Comparison of ENCODE assay signal across 10 cellular contexts in the genomic region with DNA sequence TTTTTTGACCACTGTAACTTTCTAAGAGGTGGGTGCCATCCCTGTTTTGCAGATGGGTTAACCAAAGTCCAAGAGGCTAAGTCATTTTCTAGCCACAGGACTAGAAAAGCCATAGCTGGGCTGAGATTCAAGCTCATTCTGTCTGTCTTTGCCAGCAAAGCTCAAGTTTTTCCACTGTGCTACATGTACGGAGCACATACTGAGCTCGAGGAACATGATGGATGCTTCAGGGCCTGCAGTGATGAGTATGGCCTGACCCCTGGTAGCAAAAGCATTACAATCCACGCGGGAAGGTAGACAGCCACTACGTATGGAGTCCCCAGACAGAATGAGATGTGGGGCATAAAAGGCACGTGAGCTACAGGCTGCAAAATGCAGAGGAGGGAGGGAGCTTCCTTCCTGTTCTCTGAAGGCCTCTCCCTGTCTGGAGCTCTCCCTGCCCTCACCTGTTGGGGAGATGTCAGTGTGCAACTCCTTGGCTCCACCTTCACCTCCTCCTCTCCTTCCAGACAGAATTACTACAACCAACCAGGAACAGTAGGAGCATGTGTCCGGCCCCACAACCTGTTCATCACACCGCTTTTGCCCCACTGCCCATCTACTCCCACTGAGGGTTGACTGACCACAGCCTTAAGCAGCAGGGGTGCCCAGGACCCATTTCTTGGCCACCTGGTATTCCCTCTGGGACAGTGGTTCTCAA. TPM values are rescaled to one million over a fixed set of nuclear protein-coding genes. Genes with fewer than 3 reads are reported as not detected.
A peak's percentile ranks its signal among the peaks of the same experiment; 100 is the strongest.
DNase-seq lines count a peak whose midpoint lies in the region; ATAC-seq and TF ChIP-seq lines count a peak whose summit lies in the region.
"Had no signal": no experiment of that assay in that cellular context is flagged by ENCODE, and none has a peak within 500 bp of the region (broad histone marks: within the 10 kb centered on the region; RNA-seq: fewer than 3 reads in every experiment).

No MANE protein-coding gene starts in this region.

- H3K79me2 ChIP-seq in mammary epithelial cell (ENCODE audit: insufficient read depth, low read length) = peaks cover 91% of the 10 kb centered on the region

- TF ChIP-seq CTCF in CD14-positive monocyte (IDR thresholded peaks at IDR 0.05) = no peak
- no peak for TF ChIP-seq CTCF in mammary epithelial cell (conservative IDR thresholded peaks at IDR 0.05 in 1 of 2, IDR thresholded peaks at IDR 0.05 in 1 of 2; ENCODE audit: extremely low read depth in 1 of 2, insufficient read depth in 1 of 2, low read depth in 1 of 2, low read length in 2 of 2)

- H3K27me3 Mint-ChIP-seq in CD14-positive monocyte (ENCODE audit: low read depth in 3 of 3) = peaks cover 0 to 4% (median 0%) of the 10 kb centered on the region in 3 donors

- H3K4me1 ChIP-seq in mammary epithelial cell (ENCODE audit: insufficient read depth, low read length) (peaks cover 76% of the 10 kb centered on the region), muscle layer of duodenum (ENCODE audit: control insufficient read depth in 1 of 2, insufficient read depth in 2 of 2, low read length in 2 of 2) (peaks cover 57 to 85% of the 10 kb centered on the region in 2 donors), HAP-1 (peaks cover 14% of the 10 kb centered on the region)

- ATAC-seq in HG03196 (IDR thresholded peaks at IDR 0.05; ENCODE audit: unreplicated experiment) = peak; percentile 8

- peak overlapping the region; percentile 63 to 69 for H3K4me3 Mint-ChIP-seq in CD14-positive monocyte
- H3K4me3 Mint-ChIP-seq: neural progenitor cell had no signal

- H3K4me3 ChIP-seq in mammary epithelial cell (replicated peaks in 1 of 3; ENCODE audit: insufficient read depth in 1 of 3, low read depth in 2 of 3, low read length in 3 of 3) (no peak overlapping the region), muscle layer of duodenum (ENCODE audit: low read depth in 1 of 2, low read length in 2 of 2) (no peak overlapping the region), HAP-1 (no peak overlapping the region)
- H3K4me3 ChIP-seq: neural progenitor cell had no signal

- peaks cover 5% of the 10 kb centered on the region for H3K36me3 ChIP-seq in mammary epithelial cell (ENCODE audit: insufficient read depth, low read length)
- H3K36me3 ChIP-seq in muscle layer of duodenum (ENCODE audit: control insufficient read depth in 1 of 2, insufficient read depth in 2 of 2, low read length in 2 of 2) = no peaks in the 10 kb centered on the region
- H3K36me3 ChIP-seq in HAP-1 (replicated peaks) = no peaks in the 10 kb centered on the region
- H3K36me3 ChIP-seq: neural progenitor cell had no signal

- H3K36me3 Mint-ChIP-seq in CD14-positive monocyte = peaks cover 33 to 61% of the 10 kb centered on the region in 2 donors

- peak overlapping the region; percentile 0 for H2AFZ ChIP-seq in mammary epithelial cell (ENCODE audit: low read depth, low read length)
- H2AFZ ChIP-seq: neural progenitor cell had no signal

- H3K27me3 ChIP-seq in mammary epithelial cell (ENCODE audit: insufficient read depth, low read length) (no peaks in the 10 kb centered on the region), muscle layer of duodenum (ENCODE audit: low read depth, low read length) (no peaks in the 10 kb centered on the region), HAP-1 (ENCODE audit: low read depth) (no peaks in the 10 kb centered on the region)

- BruUV-seq in mammary epithelial cell (replicated peaks; lab: Mats Ljungman, UMichigan) = TSS peak; percentile 95

- H3K4me1 Mint-ChIP-seq in CD14-positive monocyte = peaks cover 98% of the 10 kb centered on the region

- peak overlapping the region; percentile 98 to 100 (median 99) for H3K27ac Mint-ChIP-seq in CD14-positive monocyte
- H3K27ac Mint-ChIP-seq: neural progenitor cell had no signal

- in situ Hi-C loops in mammary epithelial cell (cut with MboI; ENCODE audit: low sequenced_read_pairs in 2 of 2) (no loop called here), HAP-1 (cut with MboI; ENCODE audit: low sequenced_read_pairs) (no loop called here)

- H3K4me2 ChIP-seq in mammary epithelial cell (ENCODE audit: insufficient read depth, low read depth, low read length) = peak overlapping the region; percentile 48
- H3K4me2 ChIP-seq: neural progenitor cell had no signal

- intact Hi-C loops in CD14-positive monocyte (cut with micrococcal nuclease) (loop anchor here (10.0 kb wide), 1 partner anchor 67 kb away; the partner anchor contains the start of gene GSTO1 (in 2 of the 2)), mammary epithelial cell (cut with micrococcal nuclease) (loop anchor here (2.0 kb wide), 2 partner anchors 17 kb away; partner anchors contain the start of gene ITPRIP)

- H3K9ac ChIP-seq in mammary epithelial cell (ENCODE audit: insufficient read depth, low read length) = peak overlapping the region; percentile 69
- H3K9ac ChIP-seq: neural progenitor cell had no signal

- dilution Hi-C loops in mammary epithelial cell (cut with HindIII; ENCODE audit: low sequenced_read_pairs) = no loop called here

- DNase-seq in CD14-positive monocyte (ENCODE audit: low spot score) (peak; percentile 10), mammary epithelial cell (no peak), RKO (ENCODE audit: low spot score) (no peak), kidney glomerular epithelial cell (lab: John Stamatoyannopoulos, UW) (no peak), HAP-1 (ENCODE audit: low spot score in 2 of 2) (no peak)
- no peak for DNase-seq in effector CD4-positive, alpha-beta T cell
- DNase-seq: erythroblast had no signal

- WGBS in mammary epithelial cell (ENCODE audit: low coverage, missing lambda C conversion rate) = 58% methylated on average over 6 of the region's 8 CpGs

- no peaks in the 10 kb centered on the region for H4K20me1 ChIP-seq in mammary epithelial cell (ENCODE audit: insufficient read depth, low read length)

- H3K9me3 ChIP-seq in mammary epithelial cell (replicated peaks; ENCODE audit: insufficient read depth, low read length) (no peaks in the 10 kb centered on the region), muscle layer of duodenum (ENCODE audit: control insufficient read depth in 1 of 2, low read length in 2 of 2) (no peaks in the 10 kb centered on the region), HAP-1 (no peaks in the 10 kb centered on the region)

- CTCF ChIA-PET in mammary epithelial cell (lab: Charles Lee; ENCODE audit: low non-redundant PET) = interaction anchor here (0.7 kb wide), 1 partner anchor 102 kb away, joined by 3 read pairs; no protein-coding TSS in a partner anchor

- H3K9me3 Mint-ChIP-seq in CD14-positive monocyte = peaks cover 0 to 2% (median 0%) of the 10 kb centered on the region in 7 donors
- H3K9me3 Mint-ChIP-seq: neural progenitor cell had no signal

- peak overlapping the region; percentile 97 for H3K27ac ChIP-seq in mammary epithelial cell (ENCODE audit: insufficient read depth, low read depth, low read length)
- peak overlapping the region; percentile 40 for H3K27ac ChIP-seq in muscle layer of duodenum (ENCODE audit: low read length)
- H3K27ac ChIP-seq: neural progenitor cell had no signal

RNA-seq across cellular contexts. Expression of gene ITPRIP, which starts 16.4 kb away (rescaled TPM):
- polyA plus RNA-seq in CD14-positive monocyte (10 to 100 TPM; 27.5 to 35.7 TPM), mammary epithelial cell (14.4 TPM)
- total RNA-seq in mammary epithelial cell = 10 to 100 TPM; 21.5 to 37.2 TPM
- polyA minus RNA-seq in mammary epithelial cell = 24.0 TPM

RNA-seq across cellular contexts. Expression of gene CFAP58, which starts 31.8 kb away (rescaled TPM):
- polyA plus RNA-seq in CD14-positive monocyte = not detected
- 1 to 10 TPM in 1 of 2 donors, under 1 TPM in 1; 0.17 to 1.0 TPM for total RNA-seq in mammary epithelial cell
- 0.23 TPM for polyA plus RNA-seq in mammary epithelial cell
- polyA minus RNA-seq in mammary epithelial cell = not detected

RNA-seq across cellular contexts. Expression of gene GSTO2, which starts 52.9 kb away (rescaled TPM):
- under 1 TPM in 1 of 2 donors, not detected in 1; 0.26 TPM for polyA plus RNA-seq in CD14-positive monocyte
- 10 to 100 TPM; 16.2 to 26.8 TPM for total RNA-seq in mammary epithelial cell
- 43.3 TPM for polyA plus RNA-seq in mammary epithelial cell
- 56.6 TPM for polyA minus RNA-seq in mammary epithelial cell

Comparison
In these comparisons a context has a peak if more than half of its experiments do, and no peak if none do; other contexts are left out.
1. RNA of gene GSTO2, which starts 52.9 kb away (polyA plus RNA-seq): 43.3 TPM in mammary epithelial cell (single experiment); 0.26 TPM in CD14-positive monocyte; every median in the first group is over 10 times any median in the second.